ENCODE assay signal across 10 cellular contexts in genomic region chr15:25345943-25346342, GRCh38.
DNase-seq lines count a peak whose midpoint lies in the region; TF ChIP-seq lines count a peak whose summit lies in the region.
"Had no signal": no experiment of that assay in that cellular context is flagged by ENCODE, and none has a peak within 500 bp of the region (broad histone marks: within the 10 kb centered on the region; RNA-seq: fewer than 3 reads in every experiment).

No MANE protein-coding gene starts in this region.

- TF ChIP-seq CTCF in fibroblast of villous mesenchyme (IDR thresholded peaks at IDR 0.05; ENCODE audit: insufficient read depth, low read depth, low read length), result peak; percentile 50
- TF ChIP-seq CTCF in GM10266 (IDR thresholded peaks at IDR 0.05; ENCODE audit: control insufficient read depth, insufficient read depth, low read depth, missing control alignments), result no peak

- H3K27me3 ChIP-seq in adipocyte (replicated peaks; ENCODE audit: control insufficient read depth, insufficient read depth, low read length), result no peaks in the 10 kb centered on the region

- H3K4me3 ChIP-seq in adipocyte (ENCODE audit: low read length) (no peak overlapping the region), fibroblast of villous mesenchyme (ENCODE audit: low read depth, low read length) (no peak overlapping the region)

- H3K36me3 ChIP-seq in adipocyte (ENCODE audit: control insufficient read depth, insufficient read depth, low read length, severe bottlenecking), result peaks cover 39% of the 10 kb centered on the region

- peaks cover 14% of the 10 kb centered on the region for H3K9me3 ChIP-seq in adipocyte (ENCODE audit: control insufficient read depth, low read length)

- peak; percentile 51 for DNase-seq in ELF-1 (ENCODE audit: low read depth, low spot score)
- DNase-seq in adipocyte (ENCODE audit: low read depth), result peak; percentile 39
- DNase-seq in fibroblast of villous mesenchyme (ENCODE audit: low read depth), result peak; percentile 27
- DNase-seq in occipital lobe (lab: John Stamatoyannopoulos, UW), result peak; percentile 44
- no peak for DNase-seq in NCI-H1092 (lab: John Stamatoyannopoulos, UW)
- DNase-seq in stimulated activated CD4-positive, alpha-beta T cell treated with anti-CD3 and anti-CD28 coated beads, Interleukin-15, amount 100 ng/mL, for 24 hours, result no peak
- DNase-seq in SIG-M5 (lab: John Stamatoyannopoulos, UW), result no peak
- DNase-seq in GM10266 (ENCODE audit: extremely low spot score), result no peak
- DNase-seq: activated CD4-positive, alpha-beta T cell treated with anti-CD3 and anti-CD28 coated beads for 48 hours; NCI-H1930 had no signal

- no peak overlapping the region for H3K9ac ChIP-seq in adipocyte (ENCODE audit: low read length)

- peaks cover 5% of the 10 kb centered on the region for H3K4me1 ChIP-seq in adipocyte (ENCODE audit: control insufficient read depth, insufficient read depth, low read length)

Comparison
In these comparisons a context has a peak if more than half of its experiments do, and no peak if none do; other contexts are left out.
1. DNase-seq: peak in ELF-1 (single experiment), adipocyte (single experiment), fibroblast of villous mesenchyme (single experiment) and occipital lobe (single experiment); none in NCI-H1092 (single experiment), stimulated activated CD4-positive, alpha-beta T cell treated with anti-CD3 and anti-CD28 coated beads, Interleukin-15, amount 100 ng/mL, for 24 hours (single experiment), SIG-M5 (single experiment) and GM10266 (single experiment).